ENCODE assay signal across 2 cellular contexts in the genomic region with DNA sequence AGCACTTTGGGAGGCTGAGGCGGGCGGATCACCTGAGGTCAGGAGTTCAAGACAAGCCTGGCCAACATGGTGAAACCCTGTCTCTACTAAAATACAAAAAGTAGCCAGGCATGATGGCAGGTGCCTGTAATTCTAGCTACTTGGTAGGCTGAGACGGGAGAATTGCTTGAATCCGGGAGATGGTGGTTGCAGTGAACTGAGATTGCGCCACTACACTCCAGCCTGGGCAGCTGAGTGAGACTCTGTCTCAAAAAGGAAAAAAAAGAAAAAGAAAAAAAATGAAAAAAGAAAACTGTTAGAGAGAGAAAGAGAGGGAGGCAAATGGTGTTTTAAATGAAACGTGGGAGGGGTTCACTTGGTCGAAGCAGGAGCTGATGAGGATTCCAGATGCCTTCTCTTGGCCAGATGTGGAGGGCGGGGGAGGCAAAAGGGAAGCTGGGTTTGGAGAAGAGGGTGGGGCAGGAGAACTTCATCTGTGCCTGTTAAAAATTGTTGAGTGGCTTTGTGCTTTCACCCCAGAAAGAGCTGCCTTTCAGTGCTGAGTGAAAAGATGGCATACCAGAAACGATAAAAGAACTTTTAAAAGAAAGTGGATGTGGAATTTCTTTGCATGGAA.
TF ChIP-seq lines count a peak whose summit lies in the region.

No MANE protein-coding gene starts in this region.

TF ChIP-seq in SK-N-SH, 30 proteins besides CTCF, POLR2A, EP300 and RAD21:
- TF ChIP-seq, protein P1, sequence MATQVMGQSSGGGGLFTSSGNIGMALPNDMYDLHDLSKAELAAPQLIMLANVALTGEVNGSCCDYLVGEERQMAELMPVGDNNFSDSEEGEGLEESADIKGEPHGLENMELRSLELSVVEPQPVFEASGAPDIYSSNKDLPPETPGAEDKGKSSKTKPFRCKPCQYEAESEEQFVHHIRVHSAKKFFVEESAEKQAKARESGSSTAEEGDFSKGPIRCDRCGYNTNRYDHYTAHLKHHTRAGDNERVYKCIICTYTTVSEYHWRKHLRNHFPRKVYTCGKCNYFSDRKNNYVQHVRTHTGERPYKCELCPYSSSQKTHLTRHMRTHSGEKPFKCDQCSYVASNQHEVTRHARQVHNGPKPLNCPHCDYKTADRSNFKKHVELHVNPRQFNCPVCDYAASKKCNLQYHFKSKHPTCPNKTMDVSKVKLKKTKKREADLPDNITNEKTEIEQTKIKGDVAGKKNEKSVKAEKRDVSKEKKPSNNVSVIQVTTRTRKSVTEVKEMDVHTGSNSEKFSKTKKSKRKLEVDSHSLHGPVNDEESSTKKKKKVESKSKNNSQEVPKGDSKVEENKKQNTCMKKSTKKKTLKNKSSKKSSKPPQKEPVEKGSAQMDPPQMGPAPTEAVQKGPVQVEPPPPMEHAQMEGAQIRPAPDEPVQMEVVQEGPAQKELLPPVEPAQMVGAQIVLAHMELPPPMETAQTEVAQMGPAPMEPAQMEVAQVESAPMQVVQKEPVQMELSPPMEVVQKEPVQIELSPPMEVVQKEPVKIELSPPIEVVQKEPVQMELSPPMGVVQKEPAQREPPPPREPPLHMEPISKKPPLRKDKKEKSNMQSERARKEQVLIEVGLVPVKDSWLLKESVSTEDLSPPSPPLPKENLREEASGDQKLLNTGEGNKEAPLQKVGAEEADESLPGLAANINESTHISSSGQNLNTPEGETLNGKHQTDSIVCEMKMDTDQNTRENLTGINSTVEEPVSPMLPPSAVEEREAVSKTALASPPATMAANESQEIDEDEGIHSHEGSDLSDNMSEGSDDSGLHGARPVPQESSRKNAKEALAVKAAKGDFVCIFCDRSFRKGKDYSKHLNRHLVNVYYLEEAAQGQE (IDR thresholded peaks at IDR 0.05; ENCODE audit: low read depth, low read length), result no peak
- no peak for TF ChIP-seq NRF1 (IDR thresholded peaks at IDR 0.05; ENCODE audit: low read depth, low read length)
- no peak for TF ChIP-seq FOSL2 (IDR thresholded peaks at IDR 0.05; ENCODE audit: borderline replicate concordance, low read depth)
- TF ChIP-seq TEAD4 (IDR thresholded peaks at IDR 0.05; ENCODE audit: borderline replicate concordance, insufficient read depth), result no peak
- no peak for TF ChIP-seq GATA2 (CRISPR knock-in tag; IDR thresholded peaks at IDR 0.05)
- TF ChIP-seq, protein P2, sequence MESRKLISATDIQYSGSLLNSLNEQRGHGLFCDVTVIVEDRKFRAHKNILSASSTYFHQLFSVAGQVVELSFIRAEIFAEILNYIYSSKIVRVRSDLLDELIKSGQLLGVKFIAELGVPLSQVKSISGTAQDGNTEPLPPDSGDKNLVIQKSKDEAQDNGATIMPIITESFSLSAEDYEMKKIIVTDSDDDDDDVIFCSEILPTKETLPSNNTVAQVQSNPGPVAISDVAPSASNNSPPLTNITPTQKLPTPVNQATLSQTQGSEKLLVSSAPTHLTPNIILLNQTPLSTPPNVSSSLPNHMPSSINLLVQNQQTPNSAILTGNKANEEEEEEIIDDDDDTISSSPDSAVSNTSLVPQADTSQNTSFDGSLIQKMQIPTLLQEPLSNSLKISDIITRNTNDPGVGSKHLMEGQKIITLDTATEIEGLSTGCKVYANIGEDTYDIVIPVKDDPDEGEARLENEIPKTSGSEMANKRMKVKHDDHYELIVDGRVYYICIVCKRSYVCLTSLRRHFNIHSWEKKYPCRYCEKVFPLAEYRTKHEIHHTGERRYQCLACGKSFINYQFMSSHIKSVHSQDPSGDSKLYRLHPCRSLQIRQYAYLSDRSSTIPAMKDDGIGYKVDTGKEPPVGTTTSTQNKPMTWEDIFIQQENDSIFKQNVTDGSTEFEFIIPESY (IDR thresholded peaks at IDR 0.05; ENCODE audit: borderline replicate concordance, low read depth), result no peak
- TF ChIP-seq, protein P3, sequence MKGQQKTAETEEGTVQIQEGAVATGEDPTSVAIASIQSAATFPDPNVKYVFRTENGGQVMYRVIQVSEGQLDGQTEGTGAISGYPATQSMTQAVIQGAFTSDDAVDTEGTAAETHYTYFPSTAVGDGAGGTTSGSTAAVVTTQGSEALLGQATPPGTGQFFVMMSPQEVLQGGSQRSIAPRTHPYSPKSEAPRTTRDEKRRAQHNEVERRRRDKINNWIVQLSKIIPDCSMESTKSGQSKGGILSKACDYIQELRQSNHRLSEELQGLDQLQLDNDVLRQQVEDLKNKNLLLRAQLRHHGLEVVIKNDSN (IDR thresholded peaks at IDR 0.05; ENCODE audit: borderline replicate concordance, low read depth), result no peak
- no peak for TF ChIP-seq FOXJ3 (CRISPR knock-in tag; IDR thresholded peaks at IDR 0.05)
- TF ChIP-seq NFIC (IDR thresholded peaks at IDR 0.05; ENCODE audit: borderline replicate concordance), result no peak
- TF ChIP-seq POLR2AphosphoS5 (IDR thresholded peaks at IDR 0.05; ENCODE audit: low read depth, low read length), result no peak
- no peak for TF ChIP-seq ELF1 (IDR thresholded peaks at IDR 0.05)
- no peak for TF ChIP-seq JUND (IDR thresholded peaks at IDR 0.05)
- TF ChIP-seq RFX5 (IDR thresholded peaks at IDR 0.05; ENCODE audit: low read length), result no peak
- TF ChIP-seq FOXM1 (IDR thresholded peaks at IDR 0.05; ENCODE audit: low read depth), result no peak
- TF ChIP-seq TAF1 (IDR thresholded peaks at IDR 0.05; ENCODE audit: borderline replicate concordance, low read depth, low read length), result no peak
- TF ChIP-seq MEF2A (IDR thresholded peaks at IDR 0.05; ENCODE audit: borderline replicate concordance, low read depth), result no peak

TF ChIP-seq in SK-N-SH treated with all-trans-retinoic acid at 6 μM for 48 hours, 23 proteins besides CTCF, POLR2A, EP300 and RAD21 (continued from another document):
- TF ChIP-seq ARNTL (CRISPR knock-in tag; IDR thresholded peaks at IDR 0.05; ENCODE audit: borderline replicate concordance, low read depth), result no peak
- TF ChIP-seq PPARA (CRISPR knock-in tag; IDR thresholded peaks at IDR 0.05; ENCODE audit: borderline replicate concordance), result no peak
- TF ChIP-seq ZNF8 (CRISPR knock-in tag; IDR thresholded peaks at IDR 0.05), result no peak
- no peak for TF ChIP-seq ZNF70 (CRISPR knock-in tag; IDR thresholded peaks at IDR 0.05)
- TF ChIP-seq ISL1 (CRISPR knock-in tag; IDR thresholded peaks at IDR 0.05), result no peak
- TF ChIP-seq, protein P4, sequence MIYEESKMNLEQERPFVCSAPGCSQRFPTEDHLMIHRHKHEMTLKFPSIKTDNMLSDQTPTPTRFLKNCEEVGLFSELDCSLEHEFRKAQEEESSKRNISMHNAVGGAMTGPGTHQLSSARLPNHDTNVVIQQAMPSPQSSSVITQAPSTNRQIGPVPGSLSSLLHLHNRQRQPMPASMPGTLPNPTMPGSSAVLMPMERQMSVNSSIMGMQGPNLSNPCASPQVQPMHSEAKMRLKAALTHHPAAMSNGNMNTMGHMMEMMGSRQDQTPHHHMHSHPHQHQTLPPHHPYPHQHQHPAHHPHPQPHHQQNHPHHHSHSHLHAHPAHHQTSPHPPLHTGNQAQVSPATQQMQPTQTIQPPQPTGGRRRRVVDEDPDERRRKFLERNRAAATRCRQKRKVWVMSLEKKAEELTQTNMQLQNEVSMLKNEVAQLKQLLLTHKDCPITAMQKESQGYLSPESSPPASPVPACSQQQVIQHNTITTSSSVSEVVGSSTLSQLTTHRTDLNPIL (CRISPR knock-in tag; IDR thresholded peaks at IDR 0.05; ENCODE audit: low read depth), result no peak
